Comparison of ENCODE assay signal across 8 cellular contexts in genomic region chr10:51879238-51879637, GRCh38.
A peak's percentile ranks its signal among the peaks of the same experiment; 100 is the strongest.
DNase-seq lines count a peak whose midpoint lies in the region; ATAC-seq, FAIRE-seq and TF ChIP-seq lines count a peak whose summit lies in the region.

No MANE protein-coding gene starts in this region.

- intact Hi-C loops in pancreas (cut with DNase I): no loop called here

- H3K27ac ChIP-seq in HEK293 (ENCODE audit: extremely low read depth, low read depth, low read length) (no peak overlapping the region), pancreas (no peak overlapping the region)

- no peak for TF ChIP-seq POLR2A in NB4 (IDR thresholded peaks at IDR 0.05; ENCODE audit: extremely low read depth, insufficient read length)

- no peaks in the 10 kb centered on the region for H3K36me3 ChIP-seq in HEK293 (ENCODE audit: control insufficient read depth in 2 of 2, insufficient read depth in 1 of 2, low read length in 2 of 2)
- H3K36me3 ChIP-seq in pancreas: no peaks in the 10 kb centered on the region

- DNase-seq in NB4 (ENCODE audit: low read depth): peak; percentile 59
- DNase-seq in dedifferentiated amniotic fluid mesenchymal stem cell (ENCODE audit: extremely low spot score): peak; percentile 99
- peak in 1 of 6 donors; percentile 18 for DNase-seq in pancreas
- no peak for DNase-seq in activated CD8-positive, alpha-beta memory T cell treated with anti-CD3 and anti-CD28 coated beads, Interleukin-2, amount 50 U/mL, for 4 hours
- DNase-seq in cortex of kidney (lab: John Stamatoyannopoulos, UW): no peak
- DNase-seq in endothelial cell (ENCODE audit: low spot score): no peak

- no peak for FAIRE-seq in pancreas (lab: Jason Lieb, UNC)

- H3K27ac Mint-ChIP-seq in endothelial cell (ENCODE audit: unreplicated experiment): no peak overlapping the region

- H3K9me3 ChIP-seq in HEK293 (ENCODE audit: control insufficient read depth, insufficient read depth, low read depth, low read length): no peaks in the 10 kb centered on the region
- no peaks in the 10 kb centered on the region for H3K9me3 ChIP-seq in pancreas

- H3K4me3 Mint-ChIP-seq in endothelial cell (ENCODE audit: unreplicated experiment): no peak overlapping the region

- no peaks in the 10 kb centered on the region for H3K4me1 ChIP-seq in HEK293 (ENCODE audit: control insufficient read depth, insufficient read depth, low read length)
- no peaks in the 10 kb centered on the region for H3K4me1 ChIP-seq in pancreas

- TF ChIP-seq CTCF in HEK293 (tag by site-specific recombination; IDR thresholded peaks at IDR 0.05): no peak
- no peak for TF ChIP-seq CTCF in NB4 (IDR thresholded peaks at IDR 0.05; ENCODE audit: low read depth, low read length)
- no peak for TF ChIP-seq CTCF in pancreas (IDR thresholded peaks at IDR 0.05)
- TF ChIP-seq CTCF in endothelial cell (IDR thresholded peaks at IDR 0.05; ENCODE audit: unreplicated experiment): no peak

- 80 to 81% methylated on average over 1 of the region's 1 CpG for WGBS in pancreas, 2 donors

- ATAC-seq in GM18517 (IDR thresholded peaks at IDR 0.05; ENCODE audit: unreplicated experiment) (peak; percentile 91), pancreas (peak in 3 of 4 donors; percentile 58 to 83 (median 73))

- H3K4me3 ChIP-seq in HEK293 (ENCODE audit: low read depth, low read length): no peak overlapping the region
- H3K4me3 ChIP-seq in NB4 (ENCODE audit: low read depth, low read length): no peak overlapping the region
- H3K4me3 ChIP-seq in pancreas: no peak overlapping the region

- H3K9me3 Mint-ChIP-seq in endothelial cell (ENCODE audit: unreplicated experiment): no peaks in the 10 kb centered on the region

- no peaks in the 10 kb centered on the region for H3K36me3 Mint-ChIP-seq in endothelial cell (ENCODE audit: low read depth, unreplicated experiment)

- no peaks in the 10 kb centered on the region for H3K27me3 ChIP-seq in pancreas

- POLR2A ChIA-PET in HEK293 (lab: Yijun Ruan, JAX): no interaction called here

- H3K4me1 Mint-ChIP-seq in endothelial cell (ENCODE audit: unreplicated experiment): peaks cover 5% of the 10 kb centered on the region

- CTCF ChIA-PET in HEK293 (lab: Yijun Ruan, JAX): interaction anchor here (0.6 kb wide), 1 partner anchor 39 kb away, joined by 5 read pairs; no protein-coding TSS in a partner anchor

- peaks cover 2% of the 10 kb centered on the region for H3K27me3 Mint-ChIP-seq in endothelial cell (ENCODE audit: unreplicated experiment)

TF ChIP-seq in HEK293, 187 proteins besides CTCF, POLR2A, EP300 and RAD21:
- TF ChIP-seq HIC1 (tag by site-specific recombination; IDR thresholded peaks at IDR 0.05): 0 out of 2 replicates have a peak, but pooled peaks have one; percentile 12
- TF ChIP-seq KLF7 (tag by site-specific recombination; IDR thresholded peaks at IDR 0.05; ENCODE audit: borderline replicate concordance): no peak
- no peak for TF ChIP-seq ZSCAN5A (tag by site-specific recombination; IDR thresholded peaks at IDR 0.05)

Comparison
In these comparisons a context has a peak if more than half of its experiments do, and no peak if none do; other contexts are left out.
1. DNase-seq: peak in NB4 (single experiment) and dedifferentiated amniotic fluid mesenchymal stem cell (single experiment); none in activated CD8-positive, alpha-beta memory T cell treated with anti-CD3 and anti-CD28 coated beads, Interleukin-2, amount 50 U/mL, for 4 hours (single experiment), cortex of kidney (single experiment) and endothelial cell (single experiment).